6 cellular contexts compared by ENCODE assay signal in the genomic region with DNA sequence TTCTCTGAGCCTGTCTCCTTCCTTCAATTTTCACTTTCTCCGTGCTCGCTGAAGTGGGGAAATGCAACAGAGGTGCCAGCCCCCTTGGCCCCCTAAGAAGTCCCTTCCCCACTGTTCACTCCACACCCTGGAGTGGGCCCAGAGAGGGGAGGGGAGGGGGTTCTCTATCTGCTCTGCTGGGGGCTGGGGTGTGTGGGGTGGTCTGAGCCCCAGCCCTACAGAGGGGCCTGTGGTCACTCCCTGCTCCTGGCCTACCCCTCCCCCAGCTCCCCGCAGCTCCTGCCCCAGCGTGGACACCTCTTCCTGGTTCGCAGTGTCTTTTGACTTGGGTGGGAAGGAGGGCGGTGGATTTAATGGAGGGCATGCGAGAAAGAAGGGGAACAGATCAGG. TPM values are rescaled to one million over a fixed set of nuclear protein-coding genes. Genes with fewer than 3 reads are reported as not detected.
DNase-seq lines count a peak whose midpoint lies in the region; ATAC-seq and TF ChIP-seq lines count a peak whose summit lies in the region.

No MANE protein-coding gene starts in this region.

- H3K36me3 Mint-ChIP-seq in activated CD4-positive, alpha-beta memory T cell treated with anti-CD3 and anti-CD28 coated beads, Interleukin-2, amount 10 ng/mL, durations not matched to agents 7 days and 5 days (ENCODE audit: low read depth) = no peaks in the 10 kb centered on the region

- WGBS in liver = 63% methylated on average over 7 of the region's 7 CpGs

- TF ChIP-seq CTCF in AG04450 (IDR thresholded peaks at IDR 0.05; ENCODE audit: low read depth, low read length) = no peak
- TF ChIP-seq CTCF in liver (IDR thresholded peaks at IDR 0.05; ENCODE audit: low read depth, low read length, missing input control) = no peak

- H3K4me1 Mint-ChIP-seq in activated CD4-positive, alpha-beta memory T cell treated with anti-CD3 and anti-CD28 coated beads, Interleukin-2, amount 10 ng/mL, durations not matched to agents 7 days and 5 days = peaks cover 26% of the 10 kb centered on the region

- no peaks in the 10 kb centered on the region for H3K9me3 Mint-ChIP-seq in activated CD4-positive, alpha-beta memory T cell treated with anti-CD3 and anti-CD28 coated beads, Interleukin-2, amount 10 ng/mL, durations not matched to agents 7 days and 5 days

- ATAC-seq in HG02840 (IDR thresholded peaks at IDR 0.05; ENCODE audit: low FRiP score, unreplicated experiment) = no peak

- no peaks in the 10 kb centered on the region for H3K27me3 ChIP-seq in AG04450 (ENCODE audit: control insufficient read depth, insufficient read depth, low read length)
- no peaks in the 10 kb centered on the region for H3K27me3 ChIP-seq in liver (ENCODE audit: control insufficient read depth in 4 of 4, insufficient read depth in 4 of 4, low read length in 3 of 4)

- peaks cover 0 to 30% (median 17%) of the 10 kb centered on the region in 4 donors for H3K4me1 ChIP-seq in liver (ENCODE audit: control insufficient read depth in 4 of 4, insufficient read depth in 4 of 4, low read length in 3 of 4)

- POLR2A ChIA-PET in AG04450 (lab: Yijun Ruan, JAX) = interaction anchor here (2.0 kb wide), 1 partner anchor 14 kb away, joined by 4 read pairs; no protein-coding TSS in a partner anchor
- POLR2A ChIA-PET in activated CD4-positive, alpha-beta memory T cell treated with anti-CD3 and anti-CD28 coated beads, Interleukin-2, amount 10 ng/mL, durations not matched to agents 7 days and 5 days (lab: Charles Lee) = interaction anchor here (0.7 to 1.3 kb wide), 2 partner anchors 11 to 25 kb away, joined by 3 to 4 read pairs; no protein-coding TSS in a partner anchor

- H3K27ac Mint-ChIP-seq in activated CD4-positive, alpha-beta memory T cell treated with anti-CD3 and anti-CD28 coated beads, Interleukin-2, amount 10 ng/mL, durations not matched to agents 7 days and 5 days = no peak overlapping the region

- H3K4me3 Mint-ChIP-seq in activated CD4-positive, alpha-beta memory T cell treated with anti-CD3 and anti-CD28 coated beads, Interleukin-2, amount 10 ng/mL, durations not matched to agents 7 days and 5 days = peak overlapping the region; percentile 43

- peaks cover 3% of the 10 kb centered on the region for H3K27me3 Mint-ChIP-seq in activated CD4-positive, alpha-beta memory T cell treated with anti-CD3 and anti-CD28 coated beads, Interleukin-2, amount 10 ng/mL, durations not matched to agents 7 days and 5 days

- peaks cover 0 to 5% (median under 1%) of the 10 kb centered on the region in 4 donors for H3K36me3 ChIP-seq in liver (ENCODE audit: control insufficient read depth in 4 of 4, insufficient read depth in 3 of 4, low read depth in 1 of 4, low read length in 3 of 4)

- H3K4me3 ChIP-seq in AG04450 (ENCODE audit: low read depth, low read length) = peak overlapping the region; percentile 90
- peak overlapping the region in 1 of 3 donors; percentile 71 for H3K4me3 ChIP-seq in liver (ENCODE audit: low read depth in 1 of 3, low read length in 3 of 3)

- H3K9me3 ChIP-seq in AG04450 (ENCODE audit: control insufficient read depth, insufficient read depth, low read length) (no peaks in the 10 kb centered on the region; the same call in 1 of the 2 replicates), liver (ENCODE audit: control insufficient read depth in 4 of 4, low read length in 3 of 4) (no peaks in the 10 kb centered on the region)

- peak overlapping the region; percentile 47 to 72 for H3K9ac ChIP-seq in liver (ENCODE audit: low read depth in 1 of 2, low read length in 2 of 2)

- no peak for DNase-seq in AG04450 (ENCODE audit: low read depth, low spot score)
- DNase-seq in activated CD4-positive, alpha-beta memory T cell treated with anti-CD3 and anti-CD28 coated beads, Interleukin-2, amount 10 ng/mL, durations not matched to agents 7 days and 5 days = no peak
- DNase-seq in HK-2 (ENCODE audit: unreplicated experiment) = no peak
- no peak for DNase-seq in NOMO-1 treated with dmso at 0.1 percent for 144 hours (lab: John Stamatoyannopoulos, UW; ENCODE audit: unreplicated experiment)

- H3K27ac ChIP-seq in AG04450 (ENCODE audit: low read depth, low read length) (peak overlapping the region; percentile 92), liver (ENCODE audit: low read depth in 1 of 2, low read length in 2 of 2) (peak overlapping the region; percentile 70 to 80)

- TF ChIP-seq RAD21 in liver (IDR thresholded peaks at IDR 0.05) = no peak

- CTCF ChIA-PET in AG04450 (lab: Charles Lee) = interaction anchor here (1.0 to 5.5 kb wide), 3 partner anchors 10 to 41 kb away, joined by 5 to 53 read pairs (median 9); no protein-coding TSS in a partner anchor
- CTCF ChIA-PET in activated CD4-positive, alpha-beta memory T cell treated with anti-CD3 and anti-CD28 coated beads, Interleukin-2, amount 10 ng/mL, durations not matched to agents 7 days and 5 days (lab: Charles Lee) = interaction anchor here (1.3 to 17.1 kb wide), 2 partner anchors 16 to 31 kb away, joined by 3 to 186 read pairs; no protein-coding TSS in a partner anchor

TF ChIP-seq in liver, 16 proteins besides CTCF, POLR2A, EP300 and RAD21:
- TF ChIP-seq, protein P1, sequence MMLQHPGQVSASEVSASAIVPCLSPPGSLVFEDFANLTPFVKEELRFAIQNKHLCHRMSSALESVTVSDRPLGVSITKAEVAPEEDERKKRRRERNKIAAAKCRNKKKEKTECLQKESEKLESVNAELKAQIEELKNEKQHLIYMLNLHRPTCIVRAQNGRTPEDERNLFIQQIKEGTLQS (IDR thresholded peaks at IDR 0.05) = no peak
- TF ChIP-seq, protein P2, sequence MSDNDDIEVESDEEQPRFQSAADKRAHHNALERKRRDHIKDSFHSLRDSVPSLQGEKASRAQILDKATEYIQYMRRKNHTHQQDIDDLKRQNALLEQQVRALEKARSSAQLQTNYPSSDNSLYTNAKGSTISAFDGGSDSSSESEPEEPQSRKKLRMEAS (IDR thresholded peaks at IDR 0.05) = no peak
- TF ChIP-seq JUND (IDR thresholded peaks at IDR 0.05) (no peak), GABPA (IDR thresholded peaks at IDR 0.05 in 1 of 2, conservative IDR thresholded peaks at IDR 0.05 in 1 of 2) (no peak)

RNA-seq across cellular contexts. Expression of a gene that starts 1.0 kb away (rescaled TPM):
- polyA plus RNA-seq in AG04450 (2011; rRNA removed) (33.3 and 54.3 TPM in 2 replicates), liver (1 to 10 TPM; 2.1 to 9.2 TPM)
- polyA minus RNA-seq in AG04450 (2011; rRNA and poly(A)+ RNA removed) = 37.5 and 58.6 TPM in 2 replicates
- 10 to 100 TPM; 17.3 to 18.5 TPM for total RNA-seq in activated CD4-positive, alpha-beta memory T cell treated with anti-CD3 and anti-CD28 coated beads, Interleukin-2, amount 10 ng/mL, durations not matched to agents 7 days and 5 days
- 10 to 100 TPM in 1 of 2 donors, 1 to 10 TPM in 1; 9.9 to 10.3 TPM for total RNA-seq in liver

RNA-seq across cellular contexts. Expression of a gene that starts 13.3 kb away (rescaled TPM):
- polyA plus RNA-seq in AG04450 (2011; rRNA removed) = 4.3 and 6.9 TPM in 2 replicates
- 5.5 and 7.8 TPM in 2 replicates for polyA minus RNA-seq in AG04450 (2011; rRNA and poly(A)+ RNA removed)
- total RNA-seq in activated CD4-positive, alpha-beta memory T cell treated with anti-CD3 and anti-CD28 coated beads, Interleukin-2, amount 10 ng/mL, durations not matched to agents 7 days and 5 days = 1 to 10 TPM; 6.4 to 7.1 TPM
- total RNA-seq in liver = 1 to 10 TPM; 4.1 to 4.8 TPM
- polyA plus RNA-seq in liver = 1 to 10 TPM; 1.6 to 6.2 TPM

RNA-seq across cellular contexts. Expression of a gene that starts 13.3 kb away (rescaled TPM):
- polyA plus RNA-seq in AG04450 (2011; rRNA removed) (72.3 and 88.0 TPM in 2 replicates), liver (10 to 100 TPM; 62.4 to 76.0 TPM)
- polyA minus RNA-seq in AG04450 (2011; rRNA and poly(A)+ RNA removed) = 14.0 and 20.0 TPM in 2 replicates
- 10 to 100 TPM; 47.8 to 49.3 TPM for total RNA-seq in activated CD4-positive, alpha-beta memory T cell treated with anti-CD3 and anti-CD28 coated beads, Interleukin-2, amount 10 ng/mL, durations not matched to agents 7 days and 5 days
- 10 to 100 TPM; 30.5 to 53.3 TPM for total RNA-seq in liver

RNA-seq across cellular contexts. Expression of a gene that starts 30.3 kb away (rescaled TPM):
- 0.27 and 0.60 TPM in 2 replicates for polyA plus RNA-seq in AG04450 (2011; rRNA removed)
- polyA minus RNA-seq in AG04450 (2011; rRNA and poly(A)+ RNA removed) = 0.26 and 0.37 TPM in 2 replicates
- total RNA-seq in activated CD4-positive, alpha-beta memory T cell treated with anti-CD3 and anti-CD28 coated beads, Interleukin-2, amount 10 ng/mL, durations not matched to agents 7 days and 5 days = 1 to 10 TPM; 1.1 to 1.9 TPM
- under 1 TPM in 1 of 2 donors, not detected in 1; 0.09 TPM for total RNA-seq in liver
- polyA plus RNA-seq in liver = under 1 TPM; 0.06 to 0.07 TPM

RNA-seq across cellular contexts. Expression of a gene that starts 30.4 kb away (rescaled TPM):
- polyA plus RNA-seq in AG04450 (2011; rRNA removed) = 77.8 and 87.0 TPM in 2 replicates
- polyA minus RNA-seq in AG04450 (2011; rRNA and poly(A)+ RNA removed) = 106 and 126 TPM in 2 replicates
- total RNA-seq in activated CD4-positive, alpha-beta memory T cell treated with anti-CD3 and anti-CD28 coated beads, Interleukin-2, amount 10 ng/mL, durations not matched to agents 7 days and 5 days = 10 to 100 TPM; 91.4 to 95.0 TPM
- total RNA-seq in liver = 10 to 100 TPM in 1 of 2 donors, 1 to 10 TPM in 1; 8.9 to 11.1 TPM
- 1 to 10 TPM; 1.7 to 3.8 TPM for polyA plus RNA-seq in liver
